ENCODE assay signal across 18 cellular contexts in genomic region chr3:16936233-16936632, GRCh38. TPM values are rescaled to one million over a fixed set of nuclear protein-coding genes. Genes with fewer than 3 reads are reported as not detected.
A peak's percentile ranks its signal among the peaks of the same experiment; 100 is the strongest.
DNase-seq lines count a peak whose midpoint lies in the region; ATAC-seq lines count a peak whose summit lies in the region.
"Had no signal": no experiment of that assay in that cellular context is flagged by ENCODE, and none has a peak within 500 bp of the region (broad histone marks: within the 10 kb centered on the region; RNA-seq: fewer than 3 reads in every experiment).

No MANE protein-coding gene starts in this region.

- H4K5ac ChIP-seq in mesendoderm (ENCODE audit: low read length), result no peak overlapping the region

- no peak overlapping the region for H2BK15ac ChIP-seq in mesendoderm (replicated peaks; ENCODE audit: low read depth)

- no peak overlapping the region for H2BK120ac ChIP-seq in mesendoderm (ENCODE audit: low read depth, low read length)

- no peak overlapping the region for H3K27ac ChIP-seq in mesendoderm (ENCODE audit: low read depth, low read length)
- H3K27ac ChIP-seq: colonic mucosa, gastroesophageal sphincter, neutrophil, upper lobe of left lung had no signal

- H2AK5ac ChIP-seq in mesendoderm (ENCODE audit: low read length), result no peak overlapping the region

- no CpG with 5 or more reads among the region's 2 CpGs for WGBS in mesendoderm (ENCODE audit: extremely low coverage, insufficient coverage, low lambda C conversion rate)

- H3K9me3 ChIP-seq in NT2/D1 (ENCODE audit: insufficient read depth, low read length), result no peaks in the 10 kb centered on the region
- H3K9me3 ChIP-seq in MG63, result no peaks in the 10 kb centered on the region
- H3K9me3 ChIP-seq: colonic mucosa, gastroesophageal sphincter, neutrophil, upper lobe of left lung had no signal

- H3K23ac ChIP-seq in mesendoderm (ENCODE audit: low read length), result no peak overlapping the region

- H3K27ac Mint-ChIP-seq in activated naive CD4-positive, alpha-beta T cell treated with anti-CD3 and anti-CD28 coated beads, Interleukin-2, amount 50 U/mL, for 24 hours, result peak overlapping the region; percentile 68
- H3K27ac Mint-ChIP-seq in activated naive CD8-positive, alpha-beta T cell treated with anti-CD3 and anti-CD28 coated beads, Interleukin-2, amount 50 U/mL, for 24 hours, result peak overlapping the region; percentile 69
- peak overlapping the region; percentile 50 for H3K27ac Mint-ChIP-seq in stimulated activated naive CD8-positive, alpha-beta T cell treated with anti-CD3 and anti-CD28 coated beads, Interleukin-15, Interleukin-2, amounts not matched to agents 100 ng/mL and 50 ng/mL, for 24 hours

- H3K79me1 ChIP-seq in mesendoderm (ENCODE audit: low read length), result no peaks in the 10 kb centered on the region

- no peaks in the 10 kb centered on the region for H3K27me3 Mint-ChIP-seq in activated naive CD4-positive, alpha-beta T cell treated with anti-CD3 and anti-CD28 coated beads, Interleukin-2, amount 50 U/mL, for 24 hours
- H3K27me3 Mint-ChIP-seq in activated naive CD8-positive, alpha-beta T cell treated with anti-CD3 and anti-CD28 coated beads, Interleukin-2, amount 50 U/mL, for 24 hours, result no peaks in the 10 kb centered on the region
- H3K27me3 Mint-ChIP-seq in stimulated activated naive CD8-positive, alpha-beta T cell treated with anti-CD3 and anti-CD28 coated beads, Interleukin-15, Interleukin-2, amounts not matched to agents 100 ng/mL and 50 ng/mL, for 24 hours, result no peaks in the 10 kb centered on the region

- H3K4ac ChIP-seq in mesendoderm (ENCODE audit: low read depth, low read length), result no peak overlapping the region

- no peaks in the 10 kb centered on the region for H3K9me3 Mint-ChIP-seq in activated naive CD4-positive, alpha-beta T cell treated with anti-CD3 and anti-CD28 coated beads, Interleukin-2, amount 50 U/mL, for 24 hours
- no peaks in the 10 kb centered on the region for H3K9me3 Mint-ChIP-seq in activated naive CD8-positive, alpha-beta T cell treated with anti-CD3 and anti-CD28 coated beads, Interleukin-2, amount 50 U/mL, for 24 hours
- no peaks in the 10 kb centered on the region for H3K9me3 Mint-ChIP-seq in stimulated activated naive CD8-positive, alpha-beta T cell treated with anti-CD3 and anti-CD28 coated beads, Interleukin-15, Interleukin-2, amounts not matched to agents 100 ng/mL and 50 ng/mL, for 24 hours
- H3K9me3 Mint-ChIP-seq: activated T-cell treated with anti-CD3 and anti-CD28 coated beads, Interleukin-2, amount 50 U/mL, for 4 hours had no signal

- H3K4me3 Mint-ChIP-seq in activated naive CD4-positive, alpha-beta T cell treated with anti-CD3 and anti-CD28 coated beads, Interleukin-2, amount 50 U/mL, for 24 hours, result peak overlapping the region; percentile 19
- H3K4me3 Mint-ChIP-seq in activated naive CD8-positive, alpha-beta T cell treated with anti-CD3 and anti-CD28 coated beads, Interleukin-2, amount 50 U/mL, for 24 hours, result peak overlapping the region; percentile 53
- H3K4me3 Mint-ChIP-seq in stimulated activated naive CD8-positive, alpha-beta T cell treated with anti-CD3 and anti-CD28 coated beads, Interleukin-15, Interleukin-2, amounts not matched to agents 100 ng/mL and 50 ng/mL, for 24 hours, result peak overlapping the region; percentile 57
- H3K4me3 Mint-ChIP-seq: activated T-cell treated with anti-CD3 and anti-CD28 coated beads, Interleukin-2, amount 50 U/mL, for 4 hours had no signal

- no peaks in the 10 kb centered on the region for H3K27me3 ChIP-seq in NT2/D1 (ENCODE audit: insufficient read depth, insufficient read length)
- no peaks in the 10 kb centered on the region for H3K27me3 ChIP-seq in mesendoderm (ENCODE audit: insufficient read depth, low read length, poor library complexity)
- H3K27me3 ChIP-seq in MG63, result no peaks in the 10 kb centered on the region
- H3K27me3 ChIP-seq: colonic mucosa, gastroesophageal sphincter, neutrophil, upper lobe of left lung had no signal

- H3K4me1 Mint-ChIP-seq in activated naive CD4-positive, alpha-beta T cell treated with anti-CD3 and anti-CD28 coated beads, Interleukin-2, amount 50 U/mL, for 24 hours, result peaks cover 98% of the 10 kb centered on the region
- H3K4me1 Mint-ChIP-seq in activated naive CD8-positive, alpha-beta T cell treated with anti-CD3 and anti-CD28 coated beads, Interleukin-2, amount 50 U/mL, for 24 hours, result peaks cover 88% of the 10 kb centered on the region
- peaks cover 97% of the 10 kb centered on the region for H3K4me1 Mint-ChIP-seq in stimulated activated naive CD8-positive, alpha-beta T cell treated with anti-CD3 and anti-CD28 coated beads, Interleukin-15, Interleukin-2, amounts not matched to agents 100 ng/mL and 50 ng/mL, for 24 hours (ENCODE audit: low read depth)

- H3K18ac ChIP-seq in mesendoderm (ENCODE audit: low read length), result no peak overlapping the region

- no peak overlapping the region for H3K4me2 ChIP-seq in mesendoderm (ENCODE audit: low read length)

- no peaks in the 10 kb centered on the region for H3K79me2 ChIP-seq in mesendoderm (ENCODE audit: control insufficient read depth, insufficient read depth, low read length)

- ATAC-seq in activated naive CD8-positive, alpha-beta T cell treated with anti-CD3 and anti-CD28 coated beads, Interleukin-2, amount 50 U/mL, for 24 hours, result no peak
- no peak for ATAC-seq in HG02840 (IDR thresholded peaks at IDR 0.05; ENCODE audit: low FRiP score, unreplicated experiment)
- ATAC-seq: gastroesophageal sphincter, sciatic nerve had no signal

- H3K9ac ChIP-seq in NT2/D1 (ENCODE audit: insufficient read length, low read depth), result no peak overlapping the region
- no peak overlapping the region for H3K9ac ChIP-seq in mesendoderm (ENCODE audit: low read length)

- H3K4me1 ChIP-seq in NT2/D1 (ENCODE audit: insufficient read depth, insufficient read length), result no peaks in the 10 kb centered on the region
- H3K4me1 ChIP-seq in mesendoderm (ENCODE audit: control insufficient read depth, low read depth, low read length), result no peaks in the 10 kb centered on the region
- H3K4me1 ChIP-seq: colonic mucosa, gastroesophageal sphincter had no signal

- no peak overlapping the region for H4K8ac ChIP-seq in mesendoderm (ENCODE audit: low read depth, low read length)

- no peak overlapping the region for H2BK5ac ChIP-seq in mesendoderm (ENCODE audit: low read length)

- H3K36me3 ChIP-seq in NT2/D1 (ENCODE audit: insufficient read depth, insufficient read length, low read length) (no peaks in the 10 kb centered on the region), mesendoderm (ENCODE audit: control insufficient read depth, insufficient read depth, low read length) (no peaks in the 10 kb centered on the region), MG63 (no peaks in the 10 kb centered on the region)
- H3K36me3 ChIP-seq: colonic mucosa, gastroesophageal sphincter, neutrophil, upper lobe of left lung had no signal

- H3K56ac ChIP-seq in mesendoderm (ENCODE audit: low read length), result no peak overlapping the region

- H3K36me3 Mint-ChIP-seq in activated naive CD4-positive, alpha-beta T cell treated with anti-CD3 and anti-CD28 coated beads, Interleukin-2, amount 50 U/mL, for 24 hours, result peaks cover 11% of the 10 kb centered on the region
- H3K36me3 Mint-ChIP-seq in activated naive CD8-positive, alpha-beta T cell treated with anti-CD3 and anti-CD28 coated beads, Interleukin-2, amount 50 U/mL, for 24 hours (ENCODE audit: low read depth), result peaks cover 4% of the 10 kb centered on the region
- peaks cover 12% of the 10 kb centered on the region for H3K36me3 Mint-ChIP-seq in stimulated activated naive CD8-positive, alpha-beta T cell treated with anti-CD3 and anti-CD28 coated beads, Interleukin-15, Interleukin-2, amounts not matched to agents 100 ng/mL and 50 ng/mL, for 24 hours (ENCODE audit: low read depth)

- H3K4me3 ChIP-seq in NT2/D1 (ENCODE audit: insufficient read length, low read depth) (no peak overlapping the region), mesendoderm (ENCODE audit: low read length) (no peak overlapping the region), MG63 (no peak overlapping the region)
- H3K4me3 ChIP-seq: colonic mucosa, gastroesophageal sphincter, upper lobe of left lung had no signal

- DNase-seq in activated naive CD4-positive, alpha-beta T cell (lab: John Stamatoyannopoulos, UW), result no peak
- peak; percentile 20 for DNase-seq in NT2/D1 (ENCODE audit: low read depth, low spot score)
- no peak for DNase-seq in activated naive CD8-positive, alpha-beta T cell treated with anti-CD3 and anti-CD28 coated beads, Interleukin-2, amount 50 U/mL, for 24 hours
- no peak for DNase-seq in mesendoderm
- no peak for DNase-seq in MG63
- DNase-seq: activated T-cell treated with anti-CD3 and anti-CD28 coated beads, Interleukin-2, amount 50 U/mL, for 4 hours; aorta; colonic mucosa; NCI-H1417 treated with DMSO at 0.1 percent for 48 hours; NCI-H226; stimulated activated CD4-positive, alpha-beta T cell treated with anti-CD3 and anti-CD28 coated beads, Interleukin-2, amount 100 ng/mL, for 48 hours; upper lobe of left lung had no signal

RNA-seq across cellular contexts. Expression of gene PLCL2, which starts 51.5 kb away (rescaled TPM):
- 0.95 TPM for polyA plus RNA-seq in mesendoderm (2013, experiment 1 of 2)
- 0.91 TPM for polyA plus RNA-seq in mesendoderm (2013, experiment 2 of 2)
- total RNA-seq in MG63 (2014; rRNA removed; shearing (Covaris generic); ENCODE audit: low replicate concordance), result 6.2 and 9.6 TPM in 2 replicates
